Comparison of ENCODE assay signal across 1 cellular context in genomic region chr3:140552898-140553297, GRCh38.
TF ChIP-seq lines count a peak whose summit lies in the region.

No MANE protein-coding gene starts in this region.

TF ChIP-seq in HepG2, 621 proteins besides CTCF, POLR2A, EP300 and RAD21 (continued from another document):
- TF ChIP-seq MLXIP (CRISPR knock-in tag; IDR thresholded peaks at IDR 0.05; ENCODE audit: borderline replicate concordance) (no peak), TFDP2 (CRISPR knock-in tag; IDR thresholded peaks at IDR 0.05) (no peak)
